Comparison of ENCODE assay signal across 11 cellular contexts in the genomic region with DNA sequence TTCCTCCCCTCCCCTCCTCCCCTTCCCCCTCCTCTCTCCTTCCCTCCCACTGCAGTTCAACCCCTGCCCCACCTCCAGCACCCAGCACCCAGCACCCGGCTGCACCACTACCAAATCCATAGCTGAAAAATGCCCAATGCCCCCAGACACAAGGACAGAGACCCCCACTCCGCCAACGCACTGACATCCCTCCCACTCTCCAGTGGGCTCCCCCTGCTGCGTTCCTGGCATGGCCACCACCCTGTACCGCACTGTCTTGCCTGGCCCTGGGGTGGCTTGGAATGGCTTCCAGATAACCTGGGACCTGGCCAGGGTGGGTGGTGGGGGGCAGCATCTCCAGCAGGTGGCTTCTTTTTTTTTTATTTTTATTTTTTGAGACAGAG. TPM values are rescaled to one million over a fixed set of nuclear protein-coding genes. Genes with fewer than 3 reads are reported as not detected.
DNase-seq lines count a peak whose midpoint lies in the region; ATAC-seq, FAIRE-seq and TF ChIP-seq lines count a peak whose summit lies in the region.
"Had no signal": no experiment of that assay in that cellular context is flagged by ENCODE, and none has a peak within 500 bp of the region (broad histone marks: within the 10 kb centered on the region; RNA-seq: fewer than 3 reads in every experiment).

No MANE protein-coding gene starts in this region.

- no peaks in the 10 kb centered on the region for H3K9me3 Mint-ChIP-seq in activated CD4-positive, alpha-beta T cell treated with anti-CD3 and anti-CD28 coated beads for 36 hours (ENCODE audit: low read depth)
- H3K9me3 Mint-ChIP-seq in activated CD8-positive, alpha-beta T cell treated with anti-CD3 and anti-CD28 coated beads, Interleukin-2, amount 10 ng/mL, durations not matched to agents 7 days and 5 days (ENCODE audit: insufficient read depth), result no peaks in the 10 kb centered on the region

- H3K4me3 Mint-ChIP-seq in activated CD4-positive, alpha-beta T cell treated with anti-CD3 and anti-CD28 coated beads for 36 hours, result no peak overlapping the region
- H3K4me3 Mint-ChIP-seq in activated CD8-positive, alpha-beta T cell treated with anti-CD3 and anti-CD28 coated beads, Interleukin-2, amount 10 ng/mL, durations not matched to agents 7 days and 5 days, result peak overlapping the region; percentile 55

- H3K9ac ChIP-seq in HepG2 (ENCODE audit: insufficient read depth, low read depth, low read length) (no peak overlapping the region), stomach smooth muscle (ENCODE audit: low read length in 2 of 2) (no peak overlapping the region)

- POLR2A ChIA-PET in activated CD4-positive, alpha-beta T cell treated with anti-CD3 and anti-CD28 coated beads for 36 hours (lab: Charles Lee), result interaction anchor here (0.5 kb wide), 1 partner anchor 35 kb away, joined by 3 read pairs; no protein-coding TSS in a partner anchor
- POLR2A ChIA-PET in activated CD8-positive, alpha-beta T cell treated with anti-CD3 and anti-CD28 coated beads, Interleukin-2, amount 10 ng/mL, durations not matched to agents 7 days and 5 days (lab: Charles Lee), result interaction anchor here (1.4 kb wide), 1 partner anchor 15 kb away, joined by 3 read pairs; no protein-coding TSS in a partner anchor
- POLR2A ChIA-PET in HepG2 (lab: Yijun Ruan, JAX), result interaction anchor here (1.1 to 1.5 kb wide), 2 partner anchors 8 to 10 kb away, joined by 3 to 5 read pairs; no protein-coding TSS in a partner anchor

- no peaks in the 10 kb centered on the region for H3K27me3 Mint-ChIP-seq in activated CD4-positive, alpha-beta T cell treated with anti-CD3 and anti-CD28 coated beads for 36 hours
- H3K27me3 Mint-ChIP-seq in activated CD8-positive, alpha-beta T cell treated with anti-CD3 and anti-CD28 coated beads, Interleukin-2, amount 10 ng/mL, durations not matched to agents 7 days and 5 days (ENCODE audit: low read depth), result no peaks in the 10 kb centered on the region

- H4K20me1 ChIP-seq in HepG2 (ENCODE audit: insufficient read depth, low read length), result no peaks in the 10 kb centered on the region

- BruUV-seq in HepG2 (replicated peaks; lab: Mats Ljungman, UMichigan), result no TSS peak

- 74% methylated on average over 5 of the region's 5 CpGs for WGBS in HepG2 (ENCODE audit: low lambda C conversion rate)

- H3K9me3 ChIP-seq in HepG2 (ENCODE audit: low read length) (no peaks in the 10 kb centered on the region), stomach smooth muscle (ENCODE audit: control insufficient read depth in 2 of 2, low read length in 2 of 2) (no peaks in the 10 kb centered on the region)
- H3K9me3 ChIP-seq: pancreas, SJSA1 had no signal

- peak overlapping the region; percentile 72 for H3K27ac Mint-ChIP-seq in activated CD4-positive, alpha-beta T cell treated with anti-CD3 and anti-CD28 coated beads for 36 hours
- H3K27ac Mint-ChIP-seq in activated CD8-positive, alpha-beta T cell treated with anti-CD3 and anti-CD28 coated beads, Interleukin-2, amount 10 ng/mL, durations not matched to agents 7 days and 5 days, result peak overlapping the region; percentile 91

- peaks cover 53% of the 10 kb centered on the region for H3K4me1 Mint-ChIP-seq in activated CD4-positive, alpha-beta T cell treated with anti-CD3 and anti-CD28 coated beads for 36 hours
- H3K4me1 Mint-ChIP-seq in activated CD8-positive, alpha-beta T cell treated with anti-CD3 and anti-CD28 coated beads, Interleukin-2, amount 10 ng/mL, durations not matched to agents 7 days and 5 days (ENCODE audit: low read depth), result peaks cover 67% of the 10 kb centered on the region

- intact Hi-C loops in activated CD4-positive, alpha-beta T cell treated with anti-CD3 and anti-CD28 coated beads for 36 hours (cut with DNase I, micrococcal nuclease), result no loop called here
- intact Hi-C loops in HepG2 (cut with micrococcal nuclease; ENCODE audit: unreplicated experiment), result no loop called here

- H3K79me2 ChIP-seq in HepG2 (ENCODE audit: insufficient read depth, low read length), result no peaks in the 10 kb centered on the region

- H2AFZ ChIP-seq in HepG2 (ENCODE audit: low read length), result no peak overlapping the region

- no peak for TF ChIP-seq RAD21 in HepG2 (CRISPR knock-in tag; IDR thresholded peaks at IDR 0.05)

- H3K4me3 ChIP-seq in HepG2 (replicated peaks in 1 of 3; ENCODE audit: insufficient read depth in 1 of 3, low read depth in 2 of 3, low read length in 3 of 3), result no peak overlapping the region
- H3K4me3 ChIP-seq in stomach smooth muscle (ENCODE audit: low read length in 2 of 2), result no peak overlapping the region

- FAIRE-seq in HepG2 (lab: Jason Lieb, UNC), result no peak
- FAIRE-seq: pancreas had no signal

- TF ChIP-seq POLR2A in HepG2 (IDR thresholded peaks at IDR 0.05; ENCODE audit: insufficient read depth in 1 of 2, low read depth in 2 of 2, low read length in 2 of 2), result no peak

- no peak for DNase-seq in activated CD4-positive, alpha-beta T cell treated with anti-CD3 and anti-CD28 coated beads for 36 hours
- DNase-seq in activated CD4-positive, alpha-beta T cell treated with anti-CD3 and anti-CD28 coated beads for 1 hour, result no peak
- DNase-seq in activated CD8-positive, alpha-beta T cell treated with anti-CD3 and anti-CD28 coated beads, Interleukin-2, amount 10 ng/mL, durations not matched to agents 7 days and 5 days, result no peak
- no peak for DNase-seq in HepG2 (ENCODE audit: low spot score)
- no peak for DNase-seq in stimulated activated CD4-positive, alpha-beta T cell treated with anti-CD3 and anti-CD28 coated beads, Interleukin-2, amount 100 ng/mL, for 24 hours
- no peak for DNase-seq in DMS53 treated with DMSO at 0.1 percent for 48 hours (lab: John Stamatoyannopoulos, UW; ENCODE audit: unreplicated experiment)
- DNase-seq: activated CD8-positive, alpha-beta memory T cell treated with anti-CD3 and anti-CD28 coated beads, Interleukin-2, amount 50 U/mL, for 4 hours had no signal

- H3K27ac ChIP-seq in HepG2 (ENCODE audit: extremely low read length, insufficient read depth, low read length) (no peak overlapping the region), stomach smooth muscle (ENCODE audit: low read length) (peak overlapping the region; percentile 53)

- H3K4me1 ChIP-seq in HepG2 (ENCODE audit: insufficient read depth, low read length) (peaks cover 83% of the 10 kb centered on the region), stomach smooth muscle (ENCODE audit: control insufficient read depth, insufficient read depth, low read length) (peaks cover 63% of the 10 kb centered on the region)

- H3K36me3 ChIP-seq in HepG2 (replicated peaks in 1 of 2; ENCODE audit: control insufficient read depth in 1 of 2, insufficient read depth in 2 of 2, low read length in 2 of 2) (no peaks in the 10 kb centered on the region), stomach smooth muscle (ENCODE audit: control insufficient read depth in 2 of 2, insufficient read depth in 2 of 2, low read length in 2 of 2) (no peaks in the 10 kb centered on the region)
- H3K36me3 ChIP-seq: pancreas, SJSA1 had no signal

- in situ Hi-C loops in HepG2 (cut with HindIII; ENCODE audit: extremely low pct_ligation_motif_present, low pct_unique_long_range_greater_than_20kb), result no loop called here

- no peak overlapping the region for H3K4me2 ChIP-seq in HepG2 (ENCODE audit: low read depth, low read length)

- TF ChIP-seq CTCF in HepG2 (CRISPR knock-in tag; IDR thresholded peaks at IDR 0.05), result no peak

- no peak for ATAC-seq in activated CD4-positive, alpha-beta T cell treated with anti-CD3 and anti-CD28 coated beads for 36 hours
- no peak for ATAC-seq in activated CD8-positive, alpha-beta T cell treated with anti-CD3 and anti-CD28 coated beads, Interleukin-2, amount 10 ng/mL, durations not matched to agents 7 days and 5 days
- ATAC-seq in HepG2 (no peak), SK-N-SH treated with all-trans-retinoic acid at 6 μM for 48 hours (no peak)
- ATAC-seq: pancreas had no signal

- TF ChIP-seq EP300 in HepG2 (IDR thresholded peaks at IDR 0.05; ENCODE audit: low read depth in 2 of 2, low read length in 2 of 2) (no peak), HepG2 (CRISPR knock-in tag; IDR thresholded peaks at IDR 0.05; ENCODE audit: borderline replicate concordance) (no peak)

- no peaks in the 10 kb centered on the region for H3K36me3 Mint-ChIP-seq in activated CD4-positive, alpha-beta T cell treated with anti-CD3 and anti-CD28 coated beads for 36 hours (ENCODE audit: low read depth)
- peaks cover 4% of the 10 kb centered on the region for H3K36me3 Mint-ChIP-seq in activated CD8-positive, alpha-beta T cell treated with anti-CD3 and anti-CD28 coated beads, Interleukin-2, amount 10 ng/mL, durations not matched to agents 7 days and 5 days (ENCODE audit: low read depth)

- CTCF ChIA-PET in activated CD4-positive, alpha-beta T cell treated with anti-CD3 and anti-CD28 coated beads for 36 hours (lab: Charles Lee), result no interaction called here
- CTCF ChIA-PET in activated CD8-positive, alpha-beta T cell treated with anti-CD3 and anti-CD28 coated beads, Interleukin-2, amount 10 ng/mL, durations not matched to agents 7 days and 5 days (lab: Charles Lee), result interaction anchor here (1.4 to 1.6 kb wide), 2 partner anchors 13 to 31 kb away, joined by 3 to 6 read pairs; no protein-coding TSS in a partner anchor
- CTCF ChIA-PET in HepG2 (lab: Yijun Ruan, JAX; ENCODE audit: low intra/inter-chr PET ratio, low total read pairs), result no interaction called here

- H3K27me3 ChIP-seq in HepG2 (ENCODE audit: control insufficient read depth in 1 of 2, insufficient read depth in 2 of 2, low read length in 2 of 2) (no peaks in the 10 kb centered on the region; a peak in 1 of 5 replicates), stomach smooth muscle (ENCODE audit: control insufficient read depth in 1 of 2, insufficient read depth in 2 of 2, low read length in 2 of 2) (no peaks in the 10 kb centered on the region)
- H3K27me3 ChIP-seq: pancreas, SJSA1 had no signal

RNA-seq across cellular contexts. Expression of a gene that starts 5.8 kb away (rescaled TPM):
- total RNA-seq in activated CD4-positive, alpha-beta T cell treated with anti-CD3 and anti-CD28 coated beads for 36 hours, result 100 to 1,000 TPM; 139 to 155 TPM
- total RNA-seq in activated CD8-positive, alpha-beta T cell treated with anti-CD3 and anti-CD28 coated beads, Interleukin-2, amount 10 ng/mL, durations not matched to agents 7 days and 5 days, result 100 to 1,000 TPM; 332 to 348 TPM
- 35.5 and 44.9 TPM in 2 replicates for total RNA-seq in HepG2 (2016; rRNA removed; fragmentation: Illumina TruSeq; extraction: Trizol)
- total RNA-seq in HepG2 (2016; cell fraction: cytosol; rRNA removed; fragmentation: Illumina TruSeq; extraction: Trizol; ENCODE audit: low read depth), result 52.3 and 57.0 TPM in 2 replicates
- 30.7 and 45.2 TPM in 2 replicates for total RNA-seq in HepG2 (2016; cell fraction: insoluble cytoplasmic fraction; rRNA removed; fragmentation: Illumina TruSeq; extraction: Trizol)
- 90.7 and 98.8 TPM in 2 replicates for total RNA-seq in HepG2 (2016; cell fraction: membrane; rRNA removed; fragmentation: Illumina TruSeq; extraction: Trizol)
- total RNA-seq in HepG2 (2016; cell fraction: nucleus; rRNA removed; fragmentation: Illumina TruSeq; extraction: Trizol), result 29.7 and 31.4 TPM in 2 replicates
- polyA plus RNA-seq in HepG2 (2011; rRNA removed), result 112 and 129 TPM in 2 replicates
- 75.6 and 125 TPM in 2 replicates for polyA plus RNA-seq in HepG2 (2011; cell fraction: cytosol; rRNA removed)
- 253 and 307 TPM in 2 replicates for polyA plus RNA-seq in HepG2 (2011; cell fraction: nucleus; rRNA removed)
- 68.1 and 73.6 TPM in 2 replicates for polyA plus RNA-seq in HepG2 (2012)
- polyA plus RNA-seq in HepG2 (2016; cell fraction: cytosol; fragmentation: Illumina TruSeq; extraction: Trizol; ENCODE audit: low read depth), result 65.6 and 66.5 TPM in 2 replicates
- polyA plus RNA-seq in HepG2 (2016; cell fraction: insoluble cytoplasmic fraction; fragmentation: Illumina TruSeq; extraction: Trizol; ENCODE audit: low read depth), result 34.0 and 45.2 TPM in 2 replicates
- polyA plus RNA-seq in HepG2 (2016; cell fraction: membrane; fragmentation: Illumina TruSeq; extraction: Trizol; ENCODE audit: low read depth), result 77.4 and 85.7 TPM in 2 replicates
- polyA plus RNA-seq in HepG2 (2016; cell fraction: nucleus; fragmentation: Illumina TruSeq; extraction: Trizol; ENCODE audit: insufficient read depth, low read depth), result 73.2 and 74.3 TPM in 2 replicates
- polyA minus RNA-seq in HepG2 (2011; rRNA and poly(A)+ RNA removed; ENCODE audit: low replicate concordance), result 79.7 and 204 TPM in 2 replicates
- polyA minus RNA-seq in HepG2 (2011; cell fraction: cytosol; rRNA and poly(A)+ RNA removed), result 99.9 and 101 TPM in 2 replicates
- polyA minus RNA-seq in HepG2 (2011; cell fraction: nucleus; rRNA and poly(A)+ RNA removed), result 40.2 and 51.7 TPM in 2 replicates

RNA-seq across cellular contexts. Expression of a gene that starts 39.3 kb away (rescaled TPM):
- 100 to 1,000 TPM; 148 to 156 TPM for total RNA-seq in activated CD4-positive, alpha-beta T cell treated with anti-CD3 and anti-CD28 coated beads for 36 hours
- 100 to 1,000 TPM; 235 to 240 TPM for total RNA-seq in activated CD8-positive, alpha-beta T cell treated with anti-CD3 and anti-CD28 coated beads, Interleukin-2, amount 10 ng/mL, durations not matched to agents 7 days and 5 days
- 3.5 and 4.3 TPM in 2 replicates for total RNA-seq in HepG2 (2016; rRNA removed; fragmentation: Illumina TruSeq; extraction: Trizol)
- 2.2 and 2.7 TPM in 2 replicates for total RNA-seq in HepG2 (2016; cell fraction: cytosol; rRNA removed; fragmentation: Illumina TruSeq; extraction: Trizol; ENCODE audit: low read depth)
- total RNA-seq in HepG2 (2016; cell fraction: insoluble cytoplasmic fraction; rRNA removed; fragmentation: Illumina TruSeq; extraction: Trizol), result 3.5 and 4.0 TPM in 2 replicates
- 2.7 and 3.2 TPM in 2 replicates for total RNA-seq in HepG2 (2016; cell fraction: membrane; rRNA removed; fragmentation: Illumina TruSeq; extraction: Trizol)
- total RNA-seq in HepG2 (2016; cell fraction: nucleus; rRNA removed; fragmentation: Illumina TruSeq; extraction: Trizol), result 2.4 and 2.5 TPM in 2 replicates
- 17.8 and 20.3 TPM in 2 replicates for polyA plus RNA-seq in HepG2 (2011; rRNA removed)
- polyA plus RNA-seq in HepG2 (2011; cell fraction: cytosol; rRNA removed), result 13.9 and 16.9 TPM in 2 replicates
- 10.8 and 12.6 TPM in 2 replicates for polyA plus RNA-seq in HepG2 (2011; cell fraction: nucleus; rRNA removed)
- 6.2 and 6.8 TPM in 2 replicates for polyA plus RNA-seq in HepG2 (2012)
- polyA plus RNA-seq in HepG2 (2016; cell fraction: cytosol; fragmentation: Illumina TruSeq; extraction: Trizol; ENCODE audit: low read depth), result 0.97 and 1.0 TPM in 2 replicates
- polyA plus RNA-seq in HepG2 (2016; cell fraction: insoluble cytoplasmic fraction; fragmentation: Illumina TruSeq; extraction: Trizol; ENCODE audit: low read depth), result 6.2 and 7.9 TPM in 2 replicates
- 2.8 TPM in 2 replicates for polyA plus RNA-seq in HepG2 (2016; cell fraction: membrane; fragmentation: Illumina TruSeq; extraction: Trizol; ENCODE audit: low read depth)
- polyA plus RNA-seq in HepG2 (2016; cell fraction: nucleus; fragmentation: Illumina TruSeq; extraction: Trizol; ENCODE audit: insufficient read depth, low read depth), result 6.6 and 6.8 TPM in 2 replicates
- polyA minus RNA-seq in HepG2 (2011; rRNA and poly(A)+ RNA removed; ENCODE audit: low replicate concordance), result 23.6 and 71.5 TPM in 2 replicates
- 19.3 and 25.0 TPM in 2 replicates for polyA minus RNA-seq in HepG2 (2011; cell fraction: cytosol; rRNA and poly(A)+ RNA removed)
- 5.3 and 6.0 TPM in 2 replicates for polyA minus RNA-seq in HepG2 (2011; cell fraction: nucleus; rRNA and poly(A)+ RNA removed)

RNA-seq across cellular contexts. Expression of a gene that starts 39.9 kb away (rescaled TPM):
- total RNA-seq in activated CD4-positive, alpha-beta T cell treated with anti-CD3 and anti-CD28 coated beads for 36 hours, result 10 to 100 TPM; 15.2 to 16.6 TPM
- 1 to 10 TPM; 8.7 to 9.5 TPM for total RNA-seq in activated CD8-positive, alpha-beta T cell treated with anti-CD3 and anti-CD28 coated beads, Interleukin-2, amount 10 ng/mL, durations not matched to agents 7 days and 5 days
- 0.24 and 0.77 TPM in 2 replicates for total RNA-seq in HepG2 (2016; rRNA removed; fragmentation: Illumina TruSeq; extraction: Trizol)
- 0.79 and 0.91 TPM in 2 replicates for total RNA-seq in HepG2 (2016; cell fraction: cytosol; rRNA removed; fragmentation: Illumina TruSeq; extraction: Trizol; ENCODE audit: low read depth)
- total RNA-seq in HepG2 (2016; cell fraction: insoluble cytoplasmic fraction; rRNA removed; fragmentation: Illumina TruSeq; extraction: Trizol), result 0.34 and 1.5 TPM in 2 replicates
- 0.83 and 1.5 TPM in 2 replicates for total RNA-seq in HepG2 (2016; cell fraction: membrane; rRNA removed; fragmentation: Illumina TruSeq; extraction: Trizol)
- total RNA-seq in HepG2 (2016; cell fraction: nucleus; rRNA removed; fragmentation: Illumina TruSeq; extraction: Trizol), result 1.1 and 2.5 TPM in 2 replicates
- polyA plus RNA-seq in HepG2 (2011; rRNA removed), result 3.9 and 4.1 TPM in 2 replicates
- 0.55 and 0.75 TPM in 2 replicates for polyA plus RNA-seq in HepG2 (2011; cell fraction: cytosol; rRNA removed)
- polyA plus RNA-seq in HepG2 (2011; cell fraction: nucleus; rRNA removed), result 66.6 and 91.0 TPM in 2 replicates
- polyA plus RNA-seq in HepG2 (2012), result 1.7 and 4.4 TPM in 2 replicates
- 0.57 and 1.2 TPM in 2 replicates for polyA plus RNA-seq in HepG2 (2016; cell fraction: cytosol; fragmentation: Illumina TruSeq; extraction: Trizol; ENCODE audit: low read depth)
- polyA plus RNA-seq in HepG2 (2016; cell fraction: insoluble cytoplasmic fraction; fragmentation: Illumina TruSeq; extraction: Trizol; ENCODE audit: low read depth), result 0.45 and 0.53 TPM in 2 replicates
- 0.94 TPM in 2 replicates for polyA plus RNA-seq in HepG2 (2016; cell fraction: membrane; fragmentation: Illumina TruSeq; extraction: Trizol; ENCODE audit: low read depth)
- polyA plus RNA-seq in HepG2 (2016; cell fraction: nucleus; fragmentation: Illumina TruSeq; extraction: Trizol; ENCODE audit: insufficient read depth, low read depth), result 4.3 and 6.3 TPM in 2 replicates
- 0.54 and 2.7 TPM in 2 replicates for polyA minus RNA-seq in HepG2 (2011; rRNA and poly(A)+ RNA removed; ENCODE audit: low replicate concordance)
- not detected in 2 replicates for polyA minus RNA-seq in HepG2 (2011; cell fraction: cytosol; rRNA and poly(A)+ RNA removed)
- 1.9 and 4.2 TPM in 2 replicates for polyA minus RNA-seq in HepG2 (2011; cell fraction: nucleus; rRNA and poly(A)+ RNA removed)

RNA-seq across cellular contexts. Expression of a gene that starts 41.3 kb away (rescaled TPM):
- 10 to 100 TPM; 46.7 to 61.8 TPM for total RNA-seq in activated CD4-positive, alpha-beta T cell treated with anti-CD3 and anti-CD28 coated beads for 36 hours
- total RNA-seq in activated CD8-positive, alpha-beta T cell treated with anti-CD3 and anti-CD28 coated beads, Interleukin-2, amount 10 ng/mL, durations not matched to agents 7 days and 5 days, result 10 to 100 TPM; 48.2 to 53.4 TPM
- 28.1 and 30.9 TPM in 2 replicates for total RNA-seq in HepG2 (2016; rRNA removed; fragmentation: Illumina TruSeq; extraction: Trizol)
- total RNA-seq in HepG2 (2016; cell fraction: cytosol; rRNA removed; fragmentation: Illumina TruSeq; extraction: Trizol; ENCODE audit: low read depth), result 33.3 and 38.0 TPM in 2 replicates
- 26.7 and 27.1 TPM in 2 replicates for total RNA-seq in HepG2 (2016; cell fraction: insoluble cytoplasmic fraction; rRNA removed; fragmentation: Illumina TruSeq; extraction: Trizol)
- total RNA-seq in HepG2 (2016; cell fraction: membrane; rRNA removed; fragmentation: Illumina TruSeq; extraction: Trizol), result 73.7 and 74.9 TPM in 2 replicates
- total RNA-seq in HepG2 (2016; cell fraction: nucleus; rRNA removed; fragmentation: Illumina TruSeq; extraction: Trizol), result 18.7 and 18.8 TPM in 2 replicates
- 45.3 and 45.6 TPM in 2 replicates for polyA plus RNA-seq in HepG2 (2011; rRNA removed)
- 23.9 and 43.2 TPM in 2 replicates for polyA plus RNA-seq in HepG2 (2011; cell fraction: cytosol; rRNA removed)
- polyA plus RNA-seq in HepG2 (2011; cell fraction: nucleus; rRNA removed), result 43.1 and 48.6 TPM in 2 replicates
- 46.5 and 49.0 TPM in 2 replicates for polyA plus RNA-seq in HepG2 (2012)
- 74.0 and 79.4 TPM in 2 replicates for polyA plus RNA-seq in HepG2 (2016; cell fraction: cytosol; fragmentation: Illumina TruSeq; extraction: Trizol; ENCODE audit: low read depth)
- 39.4 and 51.6 TPM in 2 replicates for polyA plus RNA-seq in HepG2 (2016; cell fraction: insoluble cytoplasmic fraction; fragmentation: Illumina TruSeq; extraction: Trizol; ENCODE audit: low read depth)
- 106 and 123 TPM in 2 replicates for polyA plus RNA-seq in HepG2 (2016; cell fraction: membrane; fragmentation: Illumina TruSeq; extraction: Trizol; ENCODE audit: low read depth)
- polyA plus RNA-seq in HepG2 (2016; cell fraction: nucleus; fragmentation: Illumina TruSeq; extraction: Trizol; ENCODE audit: insufficient read depth, low read depth), result 43.6 and 45.5 TPM in 2 replicates
- 32.8 and 55.6 TPM in 2 replicates for polyA minus RNA-seq in HepG2 (2011; rRNA and poly(A)+ RNA removed; ENCODE audit: low replicate concordance)
- polyA minus RNA-seq in HepG2 (2011; cell fraction: cytosol; rRNA and poly(A)+ RNA removed), result 39.1 and 43.2 TPM in 2 replicates
- polyA minus RNA-seq in HepG2 (2011; cell fraction: nucleus; rRNA and poly(A)+ RNA removed), result 10.3 and 12.1 TPM in 2 replicates

Comparison
In these comparisons a context has a peak if more than half of its experiments do, and no peak if none do; other contexts are left out.
1. RNA of a gene that starts 39.3 kb away (total RNA-seq): 235 to 240 TPM in activated CD8-positive, alpha-beta T cell treated with anti-CD3 and anti-CD28 coated beads, Interleukin-2, amount 10 ng/mL, durations not matched to agents 7 days and 5 days and 148 to 156 TPM in activated CD4-positive, alpha-beta T cell treated with anti-CD3 and anti-CD28 coated beads for 36 hours; 2.2 to 4.3 TPM in HepG2; every median in the first group is over 10 times any median in the second.